20 cellular contexts compared by ENCODE assay signal in the genomic region with DNA sequence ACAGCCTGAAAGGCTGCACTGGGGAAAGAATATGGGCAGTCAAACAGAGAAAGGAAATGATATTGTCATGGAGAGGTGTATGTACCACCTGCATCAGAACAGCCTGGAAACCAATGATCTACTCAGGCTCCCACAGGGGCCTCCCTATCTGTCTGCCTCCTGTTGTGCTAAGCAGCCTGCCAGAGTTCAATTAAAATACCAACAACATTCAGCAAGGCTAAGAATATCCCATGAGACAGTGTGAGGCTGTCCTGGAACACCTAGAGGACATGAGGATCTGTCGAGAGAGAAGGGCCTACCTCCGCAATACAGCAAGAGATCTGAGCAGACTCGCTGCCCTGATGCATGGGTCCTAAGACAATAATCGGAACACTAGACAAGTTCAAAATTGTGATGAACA. TPM values are rescaled to one million over a fixed set of nuclear protein-coding genes. Genes with fewer than 3 reads are reported as not detected.
DNase-seq lines count a peak whose midpoint lies in the region; ATAC-seq and TF ChIP-seq lines count a peak whose summit lies in the region.
"Had no signal": no experiment of that assay in that cellular context is flagged by ENCODE, and none has a peak within 500 bp of the region (broad histone marks: within the 10 kb centered on the region; RNA-seq: fewer than 3 reads in every experiment).

No MANE protein-coding gene starts in this region.

- no peaks in the 10 kb centered on the region for H3K27me3 Mint-ChIP-seq in activated naive CD8-positive, alpha-beta T cell
- no peaks in the 10 kb centered on the region for H3K27me3 Mint-ChIP-seq in activated naive CD8-positive, alpha-beta T cell treated with anti-CD3 and anti-CD28 coated beads for 36 hours
- H3K27me3 Mint-ChIP-seq in endodermal cell (ENCODE audit: insufficient read depth) = no peaks in the 10 kb centered on the region
- H3K27me3 Mint-ChIP-seq: B cell; CD4-positive, alpha-beta T cell; IgD-negative memory B cell had no signal

- H3K4me3 ChIP-seq in endodermal cell (ENCODE audit: low read length) = no peak overlapping the region
- no peak overlapping the region for H3K4me3 ChIP-seq in right cardiac atrium (ENCODE audit: low read length)
- H3K4me3 ChIP-seq in upper lobe of right lung = no peak overlapping the region
- H3K4me3 ChIP-seq: GM23248 had no signal

- TF ChIP-seq CTCF in endodermal cell (conservative IDR thresholded peaks at IDR 0.05) = no peak
- no peak for TF ChIP-seq CTCF in upper lobe of right lung (IDR thresholded peaks at IDR 0.05)

- 89 to 100% methylated on average over 3 to 4 of the region's 4 CpGs for WGBS in endodermal cell (ENCODE audit: insufficient coverage in 1 of 2, insufficient read length in 1 of 2), 2 experiments
- 73% methylated on average over 4 of the region's 4 CpGs for WGBS in right cardiac atrium

- intact Hi-C loops in right cardiac atrium (cut with DNase I) (no loop called here), upper lobe of right lung (cut with DNase I) (no loop called here)

- H3K27me3 ChIP-seq in endodermal cell (ENCODE audit: control insufficient read depth, insufficient read depth, low read length, poor library complexity, severe bottlenecking) (no peaks in the 10 kb centered on the region), right cardiac atrium (ENCODE audit: control insufficient read depth, insufficient read depth) (no peaks in the 10 kb centered on the region), upper lobe of right lung (no peaks in the 10 kb centered on the region)

- H3K9me3 ChIP-seq in endodermal cell (ENCODE audit: control insufficient read depth, low read length) = no peaks in the 10 kb centered on the region
- H3K9me3 ChIP-seq in right cardiac atrium (ENCODE audit: control insufficient read depth, low read length) = no peaks in the 10 kb centered on the region
- no peaks in the 10 kb centered on the region for H3K9me3 ChIP-seq in upper lobe of right lung

- no peaks in the 10 kb centered on the region for H3K4me1 ChIP-seq in endodermal cell (ENCODE audit: control insufficient read depth, insufficient read depth, low read length)
- H3K4me1 ChIP-seq in right cardiac atrium (ENCODE audit: control insufficient read depth, insufficient read depth, low read length) = no peaks in the 10 kb centered on the region
- peaks cover 9% of the 10 kb centered on the region for H3K4me1 ChIP-seq in upper lobe of right lung

- H3K27ac ChIP-seq in endodermal cell (ENCODE audit: low read depth, low read length) (no peak overlapping the region), right cardiac atrium (ENCODE audit: low read length) (peak overlapping the region; percentile 85), upper lobe of right lung (no peak overlapping the region)
- H3K27ac ChIP-seq: GM23248 had no signal

- no peak overlapping the region for H3K9ac ChIP-seq in endodermal cell (ENCODE audit: extremely low read depth, low read length, poor library complexity, severe bottlenecking)
- H3K9ac ChIP-seq: GM23248 had no signal

- H3K36me3 Mint-ChIP-seq in activated naive CD8-positive, alpha-beta T cell = peaks cover 9% of the 10 kb centered on the region
- H3K36me3 Mint-ChIP-seq in activated naive CD8-positive, alpha-beta T cell treated with anti-CD3 and anti-CD28 coated beads for 36 hours = peaks cover 29% of the 10 kb centered on the region
- peaks cover 53% of the 10 kb centered on the region for H3K36me3 Mint-ChIP-seq in endodermal cell (ENCODE audit: low read depth)

- peaks cover 66% of the 10 kb centered on the region for H3K36me3 ChIP-seq in endodermal cell (ENCODE audit: control insufficient read depth, insufficient read depth, low read length)
- peaks cover 64% of the 10 kb centered on the region for H3K36me3 ChIP-seq in upper lobe of right lung

- DNase-seq in activated naive CD8-positive, alpha-beta T cell treated with anti-CD3 and anti-CD28 coated beads for 36 hours = no peak
- DNase-seq in endodermal cell (no peak), right cardiac atrium (no peak), COR-L47 (lab: John Stamatoyannopoulos, UW) (no peak), upper lobe of right lung (no peak)
- DNase-seq: ACHN; CD4-positive, alpha-beta T cell; DND-41; GDM1; GM23248; NCI-H1417 treated with DMSO at 0.1 percent for 48 hours; NCI-H2029; NCI-H2227 treated with DMSO at 0.1 percent for 48 hours; NCI-H526 treated with DMSO at 0.1 percent for 48 hours; NK-92 treated with Interleukin-12 subunit alpha and Interleukin-12 subunit beta, amount 100 ng/mL, for 24 hours had no signal

- H3K4me3 Mint-ChIP-seq in activated naive CD8-positive, alpha-beta T cell = no peak overlapping the region
- no peak overlapping the region for H3K4me3 Mint-ChIP-seq in activated naive CD8-positive, alpha-beta T cell treated with anti-CD3 and anti-CD28 coated beads for 36 hours
- H3K4me3 Mint-ChIP-seq in endodermal cell = no peak overlapping the region
- H3K4me3 Mint-ChIP-seq: B cell; CD4-positive, alpha-beta T cell; IgD-negative memory B cell had no signal

- no peaks in the 10 kb centered on the region for H3K9me3 Mint-ChIP-seq in activated naive CD8-positive, alpha-beta T cell (ENCODE audit: low read depth)
- no peaks in the 10 kb centered on the region for H3K9me3 Mint-ChIP-seq in activated naive CD8-positive, alpha-beta T cell treated with anti-CD3 and anti-CD28 coated beads for 36 hours
- H3K9me3 Mint-ChIP-seq in endodermal cell = no peaks in the 10 kb centered on the region
- H3K9me3 Mint-ChIP-seq: CD4-positive, alpha-beta T cell; IgD-negative memory B cell had no signal

- H3K27ac Mint-ChIP-seq in activated naive CD8-positive, alpha-beta T cell = peak overlapping the region; percentile 61
- H3K27ac Mint-ChIP-seq in activated naive CD8-positive, alpha-beta T cell treated with anti-CD3 and anti-CD28 coated beads for 36 hours = no peak overlapping the region
- peak overlapping the region; percentile 41 for H3K27ac Mint-ChIP-seq in endodermal cell
- H3K27ac Mint-ChIP-seq: B cell; CD4-positive, alpha-beta T cell; IgD-negative memory B cell had no signal

- peaks cover 17% of the 10 kb centered on the region for H3K4me1 Mint-ChIP-seq in activated naive CD8-positive, alpha-beta T cell (ENCODE audit: low read depth)
- peaks cover 17% of the 10 kb centered on the region for H3K4me1 Mint-ChIP-seq in activated naive CD8-positive, alpha-beta T cell treated with anti-CD3 and anti-CD28 coated beads for 36 hours
- peaks cover 6% of the 10 kb centered on the region for H3K4me1 Mint-ChIP-seq in endodermal cell

- ATAC-seq in right cardiac atrium = peak; percentile 87 to 94
- no peak for ATAC-seq in GM21447 (IDR thresholded peaks at IDR 0.05; ENCODE audit: unreplicated experiment)
- no peak for ATAC-seq in upper lobe of right lung
- ATAC-seq: HCT116 had no signal

RNA-seq across cellular contexts. Expression of gene FXR2, which starts 8.4 kb away (rescaled TPM):
- 10 to 100 TPM; 35.5 to 37.0 TPM for total RNA-seq in activated naive CD8-positive, alpha-beta T cell treated with anti-CD3 and anti-CD28 coated beads for 36 hours
- total RNA-seq in endodermal cell (10 to 100 TPM; 52.1 to 53.9 TPM), right cardiac atrium (100 to 1,000 TPM in 1 of 4 donors, 10 to 100 TPM in 3; 78.9 to 109 (median 87.2) TPM), upper lobe of right lung (39.3 TPM)
- 43.0 TPM for polyA plus RNA-seq in endodermal cell (2013, experiment 1 of 2)
- 41.9 TPM for polyA plus RNA-seq in endodermal cell (2013, experiment 2 of 2)
- 79.3 TPM for polyA plus RNA-seq in right cardiac atrium

RNA-seq across cellular contexts. Expression of gene SOX15, which starts 16.4 kb away (rescaled TPM):
- total RNA-seq in activated naive CD8-positive, alpha-beta T cell treated with anti-CD3 and anti-CD28 coated beads for 36 hours = under 1 TPM; 0.28 to 0.35 TPM
- total RNA-seq in endodermal cell (1 to 10 TPM; 6.4 to 7.3 TPM), right cardiac atrium (1 to 10 TPM; 5.4 to 6.2 (median 5.9) TPM), upper lobe of right lung (0.67 TPM)
- polyA plus RNA-seq in endodermal cell (2013, experiment 1 of 2) = 1.1 TPM
- 1.0 TPM for polyA plus RNA-seq in endodermal cell (2013, experiment 2 of 2)
- polyA plus RNA-seq in right cardiac atrium = 7.0 TPM
- total RNA-seq: GM23248 had no signal
- polyA plus RNA-seq: IgD-negative memory B cell had no signal

RNA-seq across cellular contexts. Expression of gene SAT2, which starts 21.3 kb away (rescaled TPM):
- 10 to 100 TPM; 15.4 to 15.5 TPM for total RNA-seq in activated naive CD8-positive, alpha-beta T cell treated with anti-CD3 and anti-CD28 coated beads for 36 hours
- total RNA-seq in endodermal cell (100 to 1,000 TPM in 1 of 2 donors, 10 to 100 TPM in 1; 82.7 to 103 TPM), right cardiac atrium (100 to 1,000 TPM in 2 of 4 donors, 10 to 100 TPM in 2; 85.1 to 117 (median 93.7) TPM), upper lobe of right lung (81.7 TPM)
- 82.9 TPM for polyA plus RNA-seq in endodermal cell (2013, experiment 1 of 2)
- polyA plus RNA-seq in endodermal cell (2013, experiment 2 of 2) = 80.2 TPM
- 141 TPM for polyA plus RNA-seq in right cardiac atrium

RNA-seq across cellular contexts. Expression of gene MPDU1, which starts 22.6 kb away (rescaled TPM):
- total RNA-seq in activated naive CD8-positive, alpha-beta T cell treated with anti-CD3 and anti-CD28 coated beads for 36 hours = 10 to 100 TPM; 72.8 to 77.2 TPM
- 10 to 100 TPM; 47.4 to 56.6 TPM for total RNA-seq in endodermal cell
- 57.7 TPM for polyA plus RNA-seq in endodermal cell (2013, experiment 1 of 2)
- polyA plus RNA-seq in endodermal cell (2013, experiment 2 of 2) = 50.7 TPM
- 10 to 100 TPM; 19.3 to 32.7 (median 29.4) TPM for total RNA-seq in right cardiac atrium
- polyA plus RNA-seq in right cardiac atrium = 43.7 TPM
- total RNA-seq in upper lobe of right lung = 58.2 TPM

RNA-seq across cellular contexts. Expression of gene SHBG, which starts 23.7 kb away (rescaled TPM):
- not detected for total RNA-seq in activated naive CD8-positive, alpha-beta T cell treated with anti-CD3 and anti-CD28 coated beads for 36 hours
- total RNA-seq in endodermal cell (1 to 10 TPM in 1 of 2 donors, under 1 TPM in 1; 0.77 to 1.9 TPM), right cardiac atrium (1 to 10 TPM in 1 of 4 donors, under 1 TPM in 2, not detected in 1; 0.71 to 1.2 (median 0.82) TPM), upper lobe of right lung (0.87 TPM)
- polyA plus RNA-seq in endodermal cell (2013, experiment 1 of 2) = 0.68 TPM
- polyA plus RNA-seq in endodermal cell (2013, experiment 2 of 2) = 1.0 TPM
- 0.57 TPM for polyA plus RNA-seq in right cardiac atrium
- total RNA-seq: B cell; CD4-positive, alpha-beta T cell; GM23248 had no signal
- polyA plus RNA-seq: IgD-negative memory B cell had no signal

Comparison
In these comparisons a context has a peak if more than half of its experiments do, and no peak if none do; other contexts are left out.
1. ATAC-seq: peak in right cardiac atrium (2 of 2); none in GM21447 (single experiment) and upper lobe of right lung (single experiment).